In genomic region chr17:2862197-2862596, GRCh38 we compare ENCODE assay signal across 18 cellular contexts.
DNase-seq lines count a peak whose midpoint lies in the region; ATAC-seq and TF ChIP-seq lines count a peak whose summit lies in the region.
"Had no signal": no experiment of that assay in that cellular context is flagged by ENCODE, and none has a peak within 500 bp of the region (broad histone marks: within the 10 kb centered on the region; RNA-seq: fewer than 3 reads in every experiment).

No MANE protein-coding gene starts in this region.

- H3K27me3 ChIP-seq in left ventricle myocardium inferior (ENCODE audit: low read depth), result no peaks in the 10 kb centered on the region
- no peaks in the 10 kb centered on the region for H3K27me3 ChIP-seq in heart right ventricle
- H3K27me3 ChIP-seq in GM23338 (ENCODE audit: insufficient read depth), result no peaks in the 10 kb centered on the region
- H3K27me3 ChIP-seq in stomach, result no peaks in the 10 kb centered on the region
- H3K27me3 ChIP-seq: BE2C had no signal

- no peak for ATAC-seq in heart right ventricle
- ATAC-seq in GM23338, result no peak
- no peak for ATAC-seq in GM18498 (IDR thresholded peaks at IDR 0.05; ENCODE audit: unreplicated experiment)
- ATAC-seq: Panc1, SK-N-SH treated with all-trans-retinoic acid at 6 μM for 48 hours had no signal

- intact Hi-C loops in left ventricle myocardium inferior (cut with micrococcal nuclease) (no loop called here), heart right ventricle (cut with DNase I) (loop anchor here in 2 of 10 donors (5.0 kb wide), 1 partner anchor 40 kb away; no protein-coding TSS in a partner anchor), stomach (cut with DNase I; ENCODE audit: low total_unique reads) (no loop called here)

- peaks cover 5% of the 10 kb centered on the region for H3K27me3 Mint-ChIP-seq in GM23338 (ENCODE audit: insufficient read depth, low read depth, poor library complexity)
- H3K27me3 Mint-ChIP-seq: CD4-positive, alpha-beta T cell had no signal

- no peak for DNase-seq in left ventricle myocardium inferior
- no peak for DNase-seq in heart right ventricle
- DNase-seq in GM23338 (ENCODE audit: low spot score), result no peak
- peak; percentile 63 for DNase-seq in cerebellar cortex (ENCODE audit: low spot score)
- no peak for DNase-seq in stomach
- DNase-seq in NCI-H2227 treated with DMSO at 0.1 percent for 48 hours (lab: John Stamatoyannopoulos, UW), result no peak
- no peak for DNase-seq in NCI-H1105 (lab: John Stamatoyannopoulos, UW)
- DNase-seq: BE2C; CD4-positive, alpha-beta T cell; COR-L47; Karpas-422; NCI-H1417 treated with DMSO at 0.1 percent for 48 hours; NCI-H2029; NCI-H524 treated with DMSO at 0.1 percent for 48 hours; NCI-H82 had no signal

- H3F3A ChIP-seq in GM23338 (replicated peaks; ENCODE audit: low read depth), result peaks cover 5% of the 10 kb centered on the region; the same call in 1 of the 2 replicates

- TF ChIP-seq POLR2A in stomach (IDR thresholded peaks at IDR 0.05), result no peak

- H3K27ac Mint-ChIP-seq in GM23338, result peak overlapping the region; percentile 68
- H3K27ac Mint-ChIP-seq: CD4-positive, alpha-beta T cell had no signal

- no peak overlapping the region for H3K4me3 Mint-ChIP-seq in GM23338
- H3K4me3 Mint-ChIP-seq: CD4-positive, alpha-beta T cell had no signal

- no peaks in the 10 kb centered on the region for H3K9me2 ChIP-seq in GM23338 (ENCODE audit: insufficient read depth)

- H3K4me3 ChIP-seq in left ventricle myocardium inferior (no peak overlapping the region), heart right ventricle (no peak overlapping the region), GM23338 (no peak overlapping the region), stomach (no peak overlapping the region)

- no peaks in the 10 kb centered on the region for H3K9me3 ChIP-seq in left ventricle myocardium inferior (replicated peaks)
- H3K9me3 ChIP-seq in heart right ventricle, result no peaks in the 10 kb centered on the region
- no peaks in the 10 kb centered on the region for H3K9me3 ChIP-seq in stomach
- H3K9me3 ChIP-seq: BE2C had no signal

- H3K79me2 ChIP-seq in GM23338 (replicated peaks; ENCODE audit: insufficient read depth), result peaks cover 100% of the 10 kb centered on the region

- H3K4me1 Mint-ChIP-seq in GM23338, result peaks cover 53% of the 10 kb centered on the region

- no peak overlapping the region for H2AFZ ChIP-seq in GM23338

- H3K9me3 Mint-ChIP-seq in GM23338, result peaks cover 4% of the 10 kb centered on the region; the same call in 1 of the 3 replicates
- H3K9me3 Mint-ChIP-seq: CD4-positive, alpha-beta T cell had no signal

- H3K4me2 ChIP-seq in GM23338, result 0 out of 2 replicates have a peak overlapping the region, but pooled peaks have one; percentile 4

- H3K36me3 ChIP-seq in left ventricle myocardium inferior (no peaks in the 10 kb centered on the region), heart right ventricle (no peaks in the 10 kb centered on the region), GM23338 (ENCODE audit: insufficient read depth) (no peaks in the 10 kb centered on the region; the same call in 1 of the 2 replicates), stomach (peaks cover 0 to 9% (median 0%) of the 10 kb centered on the region in 4 donors)
- H3K36me3 ChIP-seq: BE2C had no signal

- WGBS in heart right ventricle, 2 donors, result 61 to 69% methylated on average over 8 of the region's 8 CpGs
- 46 to 72% (median 62%) methylated on average over 8 of the region's 8 CpGs for WGBS in stomach, 5 donors

- H3K4me1 ChIP-seq in left ventricle myocardium inferior (peaks cover 49% of the 10 kb centered on the region), heart right ventricle (peaks cover 0 to 38% (median 2%) of the 10 kb centered on the region in 9 donors), GM23338 (ENCODE audit: insufficient read depth) (peaks cover 53% of the 10 kb centered on the region), stomach (peaks cover 5 to 36% (median 28%) of the 10 kb centered on the region in 4 donors)
- H3K4me1 ChIP-seq: BE2C had no signal

- peaks cover 16% of the 10 kb centered on the region for H3K36me3 Mint-ChIP-seq in GM23338 (ENCODE audit: low read depth)

- peaks cover 27% of the 10 kb centered on the region for H4K20me1 ChIP-seq in GM23338 (replicated peaks; ENCODE audit: insufficient read depth)

- no peak for TF ChIP-seq CTCF in left ventricle myocardium inferior (IDR thresholded peaks at IDR 0.05; ENCODE audit: borderline replicate concordance)
- no peak for TF ChIP-seq CTCF in heart right ventricle (IDR thresholded peaks at IDR 0.05)
- no peak for TF ChIP-seq CTCF in GM23338 (conservative IDR thresholded peaks at IDR 0.05; ENCODE audit: low read depth in 2 of 2)
- no peak for TF ChIP-seq CTCF in stomach (IDR thresholded peaks at IDR 0.05)

- peak overlapping the region; percentile 80 for H3K27ac ChIP-seq in left ventricle myocardium inferior (replicated peaks)
- H3K27ac ChIP-seq in heart right ventricle, result peak overlapping the region in 3 of 10 donors; percentile 41 to 62 (median 52)
- H3K27ac ChIP-seq in GM23338 (ENCODE audit: low read depth), result no peak overlapping the region; the same call in 1 of the 2 replicates
- H3K27ac ChIP-seq in stomach, result peak overlapping the region; percentile 31 to 62 (median 48)

- no peak for TF ChIP-seq EP300 in stomach (IDR thresholded peaks at IDR 0.05)

TF ChIP-seq in GM23338, 12 proteins besides CTCF, POLR2A, EP300 and RAD21 (continues in another document):
- no peak for TF ChIP-seq POLR2AphosphoS5 (IDR thresholded peaks at IDR 0.05; ENCODE audit: low read depth)
- no peak for TF ChIP-seq ZNF114 (CRISPR knock-in tag; IDR thresholded peaks at IDR 0.05)
- TF ChIP-seq EZH2 (IDR thresholded peaks at IDR 0.05; ENCODE audit: low read depth, unreplicated experiment), result no peak
- TF ChIP-seq ETS1 (IDR thresholded peaks at IDR 0.05), result no peak
- no peak for TF ChIP-seq CREB1 (CRISPR knock-in tag; IDR thresholded peaks at IDR 0.05; ENCODE audit: low read depth)
- no peak for TF ChIP-seq ZNF331 (CRISPR knock-in tag; IDR thresholded peaks at IDR 0.05; ENCODE audit: low read depth)
- no peak for TF ChIP-seq JUNB (IDR thresholded peaks at IDR 0.05; ENCODE audit: unreplicated experiment)
